In the genomic region with DNA sequence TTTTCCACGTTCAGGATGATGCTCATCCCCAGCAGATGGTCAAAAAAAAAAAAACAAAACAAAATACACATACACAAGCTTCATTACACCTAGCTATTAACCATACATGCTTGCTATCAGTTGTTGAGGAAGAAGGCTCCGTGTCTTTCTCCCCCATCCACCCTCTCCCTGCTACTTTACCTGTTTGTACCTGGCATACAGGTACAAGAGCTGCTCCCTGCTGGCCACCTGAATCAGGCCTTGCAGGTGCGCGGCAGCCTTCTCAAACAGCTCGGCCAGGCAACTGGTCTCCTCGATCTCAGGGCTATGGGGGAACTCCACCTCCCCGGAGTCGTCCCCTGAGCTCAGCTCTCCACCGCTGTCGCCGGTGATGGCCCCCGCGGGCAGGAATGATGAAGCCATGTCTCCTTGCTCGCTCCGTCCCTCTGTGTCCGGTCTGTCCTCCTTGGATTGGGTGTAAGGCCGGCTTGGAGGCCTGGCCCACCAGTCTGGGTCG, we compare ENCODE assay signal across 9 cellular contexts. TPM values are rescaled to one million over a fixed set of nuclear protein-coding genes. Genes with fewer than 3 reads are reported as not detected.
DNase-seq lines count a peak whose midpoint lies in the region; ATAC-seq and TF ChIP-seq lines count a peak whose summit lies in the region.
"Had no signal": no experiment of that assay in that cellular context is flagged by ENCODE, and none has a peak within 500 bp of the region (broad histone marks: within the 10 kb centered on the region; RNA-seq: fewer than 3 reads in every experiment).

No MANE protein-coding gene starts in this region.

- H3K4me3 ChIP-seq in Karpas-422 (ENCODE audit: low read length), result peak overlapping the region; percentile 90
- H3K4me3 ChIP-seq in hepatocyte, result peak overlapping the region; percentile 74

- 5% methylated on average over 18 of the region's 18 CpGs for whole genome bisulfite sequencing in hepatocyte (ENCODE audit: low lambda C conversion rate, missing lambda C conversion rate)

- H3K4me2 ChIP-seq in Karpas-422 (ENCODE audit: low read depth, low read length, poor library complexity, severe bottlenecking) (peak overlapping the region; percentile 76), hepatocyte (peak overlapping the region; percentile 84)

- H3K9ac ChIP-seq in Karpas-422 (ENCODE audit: low read length), result peak overlapping the region; percentile 86

- H3K27me3 ChIP-seq in Karpas-422 (ENCODE audit: low read length) (no peaks in the 10 kb centered on the region), hepatocyte (no peaks in the 10 kb centered on the region)

- peaks cover 16% of the 10 kb centered on the region; the same call in 1 of the 2 replicates for H3K36me3 ChIP-seq in Karpas-422 (ENCODE audit: insufficient read depth, low read length)
- no peaks in the 10 kb centered on the region for H3K36me3 ChIP-seq in hepatocyte (replicated peaks; ENCODE audit: insufficient read depth, low read depth)

- H3K9me2 ChIP-seq in Karpas-422 (replicated peaks; ENCODE audit: insufficient read depth, low read length), result no peaks in the 10 kb centered on the region
- no peaks in the 10 kb centered on the region for H3K9me2 ChIP-seq in hepatocyte (replicated peaks; ENCODE audit: insufficient read depth)

- H4K20me1 ChIP-seq in Karpas-422 (ENCODE audit: insufficient read depth, low read depth, low read length) (no peaks in the 10 kb centered on the region), hepatocyte (ENCODE audit: insufficient read depth, poor library complexity, severe bottlenecking) (no peaks in the 10 kb centered on the region)

- H3K27ac ChIP-seq in Karpas-422 (ENCODE audit: low read length) (peak overlapping the region; percentile 65), hepatocyte (peak overlapping the region; percentile 98)

- DNase-seq in NOMO-1 treated with dmso at 0.1 percent for 144 hours (lab: John Stamatoyannopoulos, UW; ENCODE audit: unreplicated experiment) (peak; percentile 64), NOMO-1 treated with DMSO at 0.1 percent for 48 hours (lab: John Stamatoyannopoulos, UW; ENCODE audit: unreplicated experiment) (no peak), Karpas-422 (no peak), hepatocyte (ENCODE audit: low spot score) (peak; percentile 67), activated gamma-delta T cell (lab: John Stamatoyannopoulos, UW) (no peak)
- DNase-seq in stimulated activated naive CD4-positive, alpha-beta T cell treated with Interleukin-2 at 50 U/mL for 16 hours (lab: John Stamatoyannopoulos, UW), result peak; percentile 64

- ATAC-seq in GM21786 (IDR thresholded peaks at IDR 0.05; ENCODE audit: unreplicated experiment), result peak; percentile 30
- peak; percentile 5 to 9 for ATAC-seq in activated CD4-positive, CD25-positive, alpha-beta regulatory T cell treated with anti-CD3 and anti-CD28 coated beads, Interleukin-2, amount 50 U/mL, for 24 hours

- H3K9me3 ChIP-seq in Karpas-422 (ENCODE audit: low read length) (no peaks in the 10 kb centered on the region), hepatocyte (ENCODE audit: low read depth) (no peaks in the 10 kb centered on the region)

- TF ChIP-seq CTCF in hepatocyte (IDR thresholded peaks at IDR 0.05; ENCODE audit: poor library complexity), result no peak

- H3K4me1 ChIP-seq in Karpas-422 (ENCODE audit: low read length) (peaks cover 43% of the 10 kb centered on the region), hepatocyte (ENCODE audit: insufficient read depth) (peaks cover 4% of the 10 kb centered on the region)

- H3K79me2 ChIP-seq in Karpas-422 (ENCODE audit: low read length) (peaks cover 54% of the 10 kb centered on the region), hepatocyte (peaks cover 50% of the 10 kb centered on the region)

- H2AFZ ChIP-seq in Karpas-422 (ENCODE audit: low read length), result peak overlapping the region; percentile 80; the same call in 1 of the 2 replicates
- peak overlapping the region; percentile 97 for H2AFZ ChIP-seq in hepatocyte

RNA-seq across cellular contexts. Expression of a gene that starts 0.5 kb away (rescaled TPM):
- total RNA-seq in Karpas-422 (2014; rRNA removed; shearing (Covaris generic); ENCODE audit: low replicate concordance), result 74.0 and 106 TPM in 2 replicates
- total RNA-seq in hepatocyte, result 40.2 and 45.8 TPM in 2 replicates
- 36.3 and 45.8 TPM in 2 replicates for polyA plus RNA-seq in hepatocyte

RNA-seq across cellular contexts. Expression of a gene that starts 56.9 kb away (rescaled TPM):
- total RNA-seq in Karpas-422 (2014; rRNA removed; shearing (Covaris generic); ENCODE audit: low replicate concordance), result 3.6 and 4.2 TPM in 2 replicates
- total RNA-seq in hepatocyte, result not detected in 2 replicates
- polyA plus RNA-seq in hepatocyte, result not detected in 2 replicates
- total RNA-seq: Daoy had no signal

Comparison
In these comparisons a context has a peak if more than half of its experiments do, and no peak if none do; other contexts are left out.
1. DNase-seq: peak in NOMO-1 treated with dmso at 0.1 percent for 144 hours (single experiment), hepatocyte (single experiment) and stimulated activated naive CD4-positive, alpha-beta T cell treated with Interleukin-2 at 50 U/mL for 16 hours (single experiment); none in NOMO-1 treated with DMSO at 0.1 percent for 48 hours (single experiment), Karpas-422 (single experiment) and activated gamma-delta T cell (single experiment).